ENCODE assay signal across 19 cellular contexts in the genomic region with DNA sequence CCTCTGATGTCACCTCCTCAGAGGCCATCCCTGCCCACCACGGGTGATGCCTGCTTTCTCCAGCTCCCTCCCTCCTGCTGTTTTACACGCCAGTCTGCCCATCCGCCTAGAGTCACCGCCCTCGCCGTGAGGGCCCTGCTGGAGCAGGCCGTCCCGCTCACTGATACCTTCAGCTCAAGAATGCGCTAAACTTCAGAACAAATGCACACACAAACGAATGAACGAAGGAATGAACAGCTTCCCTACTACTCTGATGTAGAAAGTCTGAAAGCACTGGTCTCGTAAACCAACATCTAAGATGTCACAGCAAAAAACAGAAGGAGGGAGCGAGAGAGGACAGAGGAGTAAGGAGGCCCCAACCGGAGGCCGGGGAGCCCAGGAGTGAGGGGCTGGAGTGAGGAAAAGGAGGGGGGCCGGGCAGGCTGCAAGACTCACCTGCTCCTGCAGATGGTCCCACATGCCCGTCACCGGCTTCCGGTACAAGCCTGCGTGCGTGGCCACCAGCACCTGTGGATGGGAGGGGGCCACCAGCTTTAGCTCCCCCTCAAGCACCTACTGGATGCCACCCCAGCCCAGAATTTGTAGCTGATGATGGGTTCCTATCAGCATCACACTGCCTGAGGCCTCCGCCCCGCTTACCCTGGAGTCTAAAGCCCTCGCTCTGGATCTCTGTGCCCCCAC. TPM values are rescaled to one million over a fixed set of nuclear protein-coding genes. Genes with fewer than 3 reads are reported as not detected.
DNase-seq lines count a peak whose midpoint lies in the region; ATAC-seq and TF ChIP-seq lines count a peak whose summit lies in the region.
"Had no signal": no experiment of that assay in that cellular context is flagged by ENCODE, and none has a peak within 500 bp of the region (broad histone marks: within the 10 kb centered on the region; RNA-seq: fewer than 3 reads in every experiment).

No MANE protein-coding gene starts in this region.

- H3K9me3 Mint-ChIP-seq in CD4-positive, alpha-beta memory T cell: peaks cover 0 to 2% (median 0%) of the 10 kb centered on the region in 8 donors
- H3K9me3 Mint-ChIP-seq in HFFc6 (peaks cover 5% of the 10 kb centered on the region; the same call in 1 of the 2 replicates), brain (peaks cover 0 to 5% (median 0%) of the 10 kb centered on the region in 5 experiments), neural crest cell (no peaks in the 10 kb centered on the region)
- no peaks in the 10 kb centered on the region for H3K9me3 Mint-ChIP-seq in activated T-helper 17 cell treated with anti-CD3 and anti-CD28 coated beads, Interleukin-2, amount 50 U/mL, for 72 hours
- H3K9me3 Mint-ChIP-seq: activated CD8-positive, alpha-beta T cell treated with anti-CD3 and anti-CD28 coated beads for 36 hours; activated naive CD8-positive, alpha-beta T cell treated with anti-CD3 and anti-CD28 coated beads, Interleukin-2, amount 50 U/mL, for 24 hours had no signal

- ATAC-seq in HG03432 (IDR thresholded peaks at IDR 0.05; ENCODE audit: unreplicated experiment): no peak
- no peak for ATAC-seq in activated T-helper 17 cell treated with anti-CD3 and anti-CD28 coated beads, Interleukin-2, amount 50 U/mL, for 72 hours (replicated peaks)
- ATAC-seq in HG03571 (IDR thresholded peaks at IDR 0.05; ENCODE audit: unreplicated experiment): no peak
- ATAC-seq: activated CD8-positive, alpha-beta T cell treated with anti-CD3 and anti-CD28 coated beads for 36 hours; activated naive CD8-positive, alpha-beta T cell treated with anti-CD3 and anti-CD28 coated beads, Interleukin-2, amount 50 U/mL, for 24 hours; foreskin keratinocyte had no signal

- no peak for TF ChIP-seq CTCF in HFFc6 (IDR thresholded peaks at IDR 0.05)
- TF ChIP-seq CTCF in brain (conservative IDR thresholded peaks at IDR 0.05): no peak
- TF ChIP-seq CTCF in neural crest cell (conservative IDR thresholded peaks at IDR 0.05): no peak

- H3K27me3 Mint-ChIP-seq in CD4-positive, alpha-beta memory T cell: no peaks in the 10 kb centered on the region
- H3K27me3 Mint-ChIP-seq in HFFc6 (ENCODE audit: insufficient read depth) (peaks cover 19% of the 10 kb centered on the region), brain (peaks cover 11% of the 10 kb centered on the region), neural crest cell (ENCODE audit: low read depth) (peaks cover 36% of the 10 kb centered on the region)
- no peaks in the 10 kb centered on the region for H3K27me3 Mint-ChIP-seq in activated T-helper 17 cell treated with anti-CD3 and anti-CD28 coated beads, Interleukin-2, amount 50 U/mL, for 72 hours
- H3K27me3 Mint-ChIP-seq: activated CD8-positive, alpha-beta T cell treated with anti-CD3 and anti-CD28 coated beads for 36 hours; activated naive CD8-positive, alpha-beta T cell treated with anti-CD3 and anti-CD28 coated beads, Interleukin-2, amount 50 U/mL, for 24 hours had no signal

- H3K36me3 Mint-ChIP-seq in CD4-positive, alpha-beta memory T cell: peaks cover 4 to 49% of the 10 kb centered on the region in 2 donors
- H3K36me3 Mint-ChIP-seq in HFFc6 (ENCODE audit: low read depth): peaks cover 38% of the 10 kb centered on the region
- peaks cover 31% of the 10 kb centered on the region for H3K36me3 Mint-ChIP-seq in brain
- H3K36me3 Mint-ChIP-seq in neural crest cell (ENCODE audit: low read depth): peaks cover 18% of the 10 kb centered on the region
- H3K36me3 Mint-ChIP-seq in activated T-helper 17 cell treated with anti-CD3 and anti-CD28 coated beads, Interleukin-2, amount 50 U/mL, for 72 hours (ENCODE audit: low read depth): peaks cover 87% of the 10 kb centered on the region

- H3K27ac ChIP-seq in CD4-positive, alpha-beta memory T cell (ENCODE audit: low read depth, low read length): no peak overlapping the region
- H3K27ac ChIP-seq: breast epithelium, foreskin keratinocyte, suprapubic skin had no signal

- POLR2A ChIA-PET in CD4-positive, alpha-beta memory T cell (lab: Charles Lee; ENCODE audit: partially characterized antibody): interaction anchor here (2.0 to 9.1 kb wide), 2 partner anchors 10 to 14 kb away, joined by 10 to 173 read pairs; a partner anchor contains a TSS

- H3K27me3 ChIP-seq in CD4-positive, alpha-beta memory T cell (ENCODE audit: insufficient read depth, low read length): no peaks in the 10 kb centered on the region
- H3K27me3 ChIP-seq: breast epithelium, foreskin keratinocyte, suprapubic skin had no signal

- intact Hi-C loops in CD4-positive, alpha-beta memory T cell (cut with micrococcal nuclease): no loop called here

- peaks cover 4 to 39% (median 19%) of the 10 kb centered on the region in 4 donors for H3K4me1 Mint-ChIP-seq in CD4-positive, alpha-beta memory T cell
- H3K4me1 Mint-ChIP-seq in HFFc6 (ENCODE audit: low read depth): peaks cover 44% of the 10 kb centered on the region
- H3K4me1 Mint-ChIP-seq in brain: peaks cover 38% of the 10 kb centered on the region
- peaks cover 47% of the 10 kb centered on the region for H3K4me1 Mint-ChIP-seq in neural crest cell
- H3K4me1 Mint-ChIP-seq in activated T-helper 17 cell treated with anti-CD3 and anti-CD28 coated beads, Interleukin-2, amount 50 U/mL, for 72 hours: peaks cover 18% of the 10 kb centered on the region

- peaks cover 31% of the 10 kb centered on the region for H3K36me3 ChIP-seq in CD4-positive, alpha-beta memory T cell (ENCODE audit: insufficient read depth, low read length)
- H3K36me3 ChIP-seq: breast epithelium had no signal

- H3K4me3 Mint-ChIP-seq in CD4-positive, alpha-beta memory T cell: peak overlapping the region in 2 of 8 donors; percentile 8 to 9
- H3K4me3 Mint-ChIP-seq in HFFc6 (no peak overlapping the region), brain (peak overlapping the region in 2 of 5 experiments; percentile 26 to 28), neural crest cell (peak overlapping the region; percentile 78)
- H3K4me3 Mint-ChIP-seq in activated T-helper 17 cell treated with anti-CD3 and anti-CD28 coated beads, Interleukin-2, amount 50 U/mL, for 72 hours: no peak overlapping the region
- H3K4me3 Mint-ChIP-seq: activated CD8-positive, alpha-beta T cell treated with anti-CD3 and anti-CD28 coated beads for 36 hours; activated naive CD8-positive, alpha-beta T cell treated with anti-CD3 and anti-CD28 coated beads, Interleukin-2, amount 50 U/mL, for 24 hours had no signal

- H3K4me3 ChIP-seq in CD4-positive, alpha-beta memory T cell (ENCODE audit: low read length in 2 of 2): no peak overlapping the region
- H3K4me3 ChIP-seq: breast epithelium, lung, suprapubic skin had no signal

- peaks cover 30% of the 10 kb centered on the region for H3K4me1 ChIP-seq in CD4-positive, alpha-beta memory T cell (ENCODE audit: insufficient read depth, low read length)
- H3K4me1 ChIP-seq: foreskin keratinocyte had no signal

- no peaks in the 10 kb centered on the region for H3K9me3 ChIP-seq in CD4-positive, alpha-beta memory T cell (ENCODE audit: control insufficient read depth in 1 of 2, low read length in 2 of 2)
- H3K9me3 ChIP-seq: breast epithelium, Caco-2, suprapubic skin had no signal

- H3K27ac Mint-ChIP-seq in CD4-positive, alpha-beta memory T cell: peak overlapping the region in 5 of 7 donors; percentile 36 to 73 (median 64)
- peak overlapping the region; percentile 51; the same call in 1 of the 2 replicates for H3K27ac Mint-ChIP-seq in HFFc6
- H3K27ac Mint-ChIP-seq in brain: peak overlapping the region; percentile 8 to 75 (median 58)
- no peak overlapping the region for H3K27ac Mint-ChIP-seq in neural crest cell (ENCODE audit: unreplicated experiment)
- no peak overlapping the region for H3K27ac Mint-ChIP-seq in activated T-helper 17 cell treated with anti-CD3 and anti-CD28 coated beads, Interleukin-2, amount 50 U/mL, for 72 hours
- H3K27ac Mint-ChIP-seq: activated CD8-positive, alpha-beta T cell treated with anti-CD3 and anti-CD28 coated beads for 36 hours; activated naive CD8-positive, alpha-beta T cell treated with anti-CD3 and anti-CD28 coated beads, Interleukin-2, amount 50 U/mL, for 24 hours had no signal

- peak in 1 of 5 donors; percentile 33 for DNase-seq in CD4-positive, alpha-beta memory T cell
- DNase-seq in HFFc6: no peak
- no peak for DNase-seq in neural crest cell (ENCODE audit: low read depth, low spot score)
- DNase-seq: activated CD4-positive, CD25-positive, alpha-beta regulatory T cell; activated CD8-positive, alpha-beta T cell treated with anti-CD3 and anti-CD28 coated beads for 36 hours; activated naive CD8-positive, alpha-beta T cell treated with anti-CD3 and anti-CD28 coated beads, Interleukin-2, amount 50 U/mL, for 24 hours; AML-193; foreskin keratinocyte; hypothalamus; NCI-H1417 treated with DMSO at 0.1 percent for 48 hours; SHP77 had no signal

- CTCF ChIA-PET in CD4-positive, alpha-beta memory T cell (lab: Charles Lee; ENCODE audit: partially characterized antibody): interaction anchor here (1.2 kb wide), 1 partner anchor 146 kb away, joined by 3 read pairs; no protein-coding TSS in a partner anchor

RNA-seq across cellular contexts. Expression of a gene that starts 4.0 kb away (rescaled TPM):
- 100 to 1,000 TPM; 171 to 192 TPM for total RNA-seq in CD4-positive, alpha-beta memory T cell
- 10 to 100 TPM; 28.9 to 33.9 TPM for polyA plus RNA-seq in CD4-positive, alpha-beta memory T cell
- total RNA-seq in HFFc6 (2021; fragmentation: NEBNext Ultra II Directional; extraction: Animal tissue kit (Norgen Biotek cat#: 25700)): 10 to 100 TPM; 39.7 to 48.7 (median 47.2) TPM
- 16.4 TPM for polyA plus RNA-seq in brain (ENCODE audit: insufficient read depth, low read depth, low replicate concordance)
- 131 and 135 TPM in 2 replicates for total RNA-seq in neural crest cell
- total RNA-seq in activated T-helper 17 cell treated with anti-CD3 and anti-CD28 coated beads, Interleukin-2, amount 50 U/mL, for 72 hours: 100 to 1,000 TPM; 100 to 111 TPM

RNA-seq across cellular contexts. Expression of a gene that starts 12.4 kb away (rescaled TPM):
- total RNA-seq in CD4-positive, alpha-beta memory T cell: 100 to 1,000 TPM; 150 to 156 TPM
- polyA plus RNA-seq in CD4-positive, alpha-beta memory T cell: 10 to 100 TPM; 40.7 to 57.9 TPM
- 100 to 1,000 TPM; 157 to 176 (median 162) TPM for total RNA-seq in HFFc6 (2021; fragmentation: NEBNext Ultra II Directional; extraction: Animal tissue kit (Norgen Biotek cat#: 25700))
- polyA plus RNA-seq in brain (ENCODE audit: insufficient read depth, low read depth, low replicate concordance): 431 TPM
- 453 and 466 TPM in 2 replicates for total RNA-seq in neural crest cell
- total RNA-seq in activated T-helper 17 cell treated with anti-CD3 and anti-CD28 coated beads, Interleukin-2, amount 50 U/mL, for 72 hours: 100 to 1,000 TPM in 1 of 2 donors, 10 to 100 TPM in 1; 82.7 to 109 TPM

RNA-seq across cellular contexts. Expression of a gene that starts 13.8 kb away (rescaled TPM):
- total RNA-seq in CD4-positive, alpha-beta memory T cell: 10 to 100 TPM; 19.7 to 20.2 TPM
- polyA plus RNA-seq in CD4-positive, alpha-beta memory T cell: 1 to 10 TPM; 2.5 to 4.8 TPM
- 100 to 1,000 TPM in 5 of 6 experiments, 10 to 100 TPM in 1; 98.5 to 128 (median 104) TPM for total RNA-seq in HFFc6 (2021; fragmentation: NEBNext Ultra II Directional; extraction: Animal tissue kit (Norgen Biotek cat#: 25700))
- polyA plus RNA-seq in brain (ENCODE audit: insufficient read depth, low read depth, low replicate concordance): 58.8 TPM
- total RNA-seq in neural crest cell: 38.6 and 39.6 TPM in 2 replicates
- 10 to 100 TPM; 33.8 to 72.8 TPM for total RNA-seq in activated T-helper 17 cell treated with anti-CD3 and anti-CD28 coated beads, Interleukin-2, amount 50 U/mL, for 72 hours

RNA-seq across cellular contexts. Expression of a gene that starts 14.1 kb away (rescaled TPM):
- 100 to 1,000 TPM; 101 TPM for total RNA-seq in CD4-positive, alpha-beta memory T cell
- polyA plus RNA-seq in CD4-positive, alpha-beta memory T cell: 10 to 100 TPM in 1 of 2 donors, 1 to 10 TPM in 1; 6.0 to 14.9 TPM
- total RNA-seq in HFFc6 (2021; fragmentation: NEBNext Ultra II Directional; extraction: Animal tissue kit (Norgen Biotek cat#: 25700)): 10 to 100 TPM; 42.8 to 53.3 (median 46.8) TPM
- polyA plus RNA-seq in brain (ENCODE audit: insufficient read depth, low read depth, low replicate concordance): 77.4 TPM
- 30.5 and 34.5 TPM in 2 replicates for total RNA-seq in neural crest cell
- total RNA-seq in activated T-helper 17 cell treated with anti-CD3 and anti-CD28 coated beads, Interleukin-2, amount 50 U/mL, for 72 hours: 10 to 100 TPM; 21.4 to 57.4 TPM

RNA-seq across cellular contexts. Expression of a gene that starts 33.3 kb away (rescaled TPM):
- total RNA-seq in CD4-positive, alpha-beta memory T cell: 1 to 10 TPM; 2.6 to 3.4 TPM
- 10 to 100 TPM in 1 of 2 donors, 1 to 10 TPM in 1; 9.4 to 10.4 TPM for polyA plus RNA-seq in CD4-positive, alpha-beta memory T cell
- total RNA-seq in HFFc6 (2021; fragmentation: NEBNext Ultra II Directional; extraction: Animal tissue kit (Norgen Biotek cat#: 25700)): under 1 TPM in 5 of 6 experiments, not detected in 1; 0.24 to 0.48 (median 0.41) TPM
- not detected for polyA plus RNA-seq in brain (ENCODE audit: insufficient read depth, low read depth, low replicate concordance)
- total RNA-seq in neural crest cell: 0.12 and 0.41 TPM in 2 replicates
- 100 to 1,000 TPM in 1 of 2 donors, 10 to 100 TPM in 1; 42.0 to 177 TPM for total RNA-seq in activated T-helper 17 cell treated with anti-CD3 and anti-CD28 coated beads, Interleukin-2, amount 50 U/mL, for 72 hours

Comparison
In these comparisons a context has a peak if more than half of its experiments do, and no peak if none do; other contexts are left out.
1. H3K27ac Mint-ChIP-seq: peak in CD4-positive, alpha-beta memory T cell (5 of 7), HFFc6 (single experiment) and brain (5 of 5); none in neural crest cell (single experiment) and activated T-helper 17 cell treated with anti-CD3 and anti-CD28 coated beads, Interleukin-2, amount 50 U/mL, for 72 hours (single experiment).